28 cellular contexts compared by ENCODE assay signal in the genomic region with DNA sequence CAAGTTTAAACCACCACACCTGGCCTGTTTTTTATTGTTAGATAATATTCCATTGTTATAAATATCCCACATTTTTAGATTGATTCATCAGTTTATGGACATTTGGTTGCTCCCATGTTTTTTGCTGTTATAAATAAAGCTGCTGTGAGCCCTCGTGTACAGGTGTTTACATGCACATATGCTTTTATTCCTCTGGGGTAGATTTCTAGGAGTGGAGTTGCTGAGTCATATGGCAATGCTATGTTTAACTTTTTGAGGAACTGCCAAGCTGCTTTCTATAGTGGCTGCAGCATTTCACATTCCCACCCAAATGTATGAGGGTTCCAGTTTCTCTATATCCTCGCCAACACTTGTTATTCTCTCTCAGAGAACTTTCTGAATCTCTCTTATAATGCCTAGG.
A peak's percentile ranks its signal among the peaks of the same experiment; 100 is the strongest.
DNase-seq lines count a peak whose midpoint lies in the region; ATAC-seq and TF ChIP-seq lines count a peak whose summit lies in the region.
"Had no signal": no experiment of that assay in that cellular context is flagged by ENCODE, and none has a peak within 500 bp of the region (broad histone marks: within the 10 kb centered on the region; RNA-seq: fewer than 3 reads in every experiment).

No MANE protein-coding gene starts in this region.

- TF ChIP-seq CTCF in epithelial cell of esophagus (IDR thresholded peaks at IDR 0.05; ENCODE audit: insufficient read depth, low read depth, low read length, missing control alignments) = no peak

- in situ Hi-C loops in KBM-7 (cut with MboI; ENCODE audit: low pct_unique_long_range_greater_than_20kb, low sequenced_read_pairs) = no loop called here

- peak; percentile 34 for DNase-seq in ELR (ENCODE audit: low read depth)
- peak; percentile 65 for DNase-seq in KBM-7
- peak; percentile 5 for DNase-seq in RPMI8226
- DNase-seq in epithelial cell of esophagus (ENCODE audit: low read depth) = peak; percentile 18
- DNase-seq in dermis blood vessel endothelial cell = no peak
- no peak for DNase-seq in AML-193 (lab: John Stamatoyannopoulos, UW)
- DNase-seq in OCI-M2 (lab: John Stamatoyannopoulos, UW; ENCODE audit: unreplicated experiment) = no peak
- DNase-seq: activated CD4-positive, alpha-beta T cell treated with anti-CD3 and anti-CD28 coated beads, Interleukin-2, amount 10 ng/mL, durations not matched to agents 24 days and 14 days; activated effector memory CD4-positive, alpha-beta T cell treated with anti-CD3 and anti-CD28 coated beads, Interleukin-2, amount 50 U/mL, for 16 hours; activated T-cell treated with anti-CD3 and anti-CD28 coated beads, Interleukin-2, amount 50 U/mL, for 1 hour; anterior cingulate cortex; Calu3; DMS79; kidney; left ventricle myocardium superior; NCI-H1092 treated with DMSO at 0.1 percent for 48 hours; NCI-H187; NCI-H510A treated with DMSO at 0.1 percent for 48 hours; pancreas; SHP77 treated with DMSO at 0.1 percent for 48 hours; stimulated activated CD4-positive, alpha-beta T cell treated with anti-CD3 and anti-CD28 coated beads, Interleukin-1b, Interleukin-23, amount 100 ng/mL, for 48 hours; stimulated activated naive CD8-positive, alpha-beta T cell treated with anti-CD3 and anti-CD28 coated beads, Interleukin-15, Interleukin-2, amounts not matched to agents 100 U/mL and 50 U/mL, for 24 hours; T-helper 9 cell; testis had no signal

- H3K4me3 ChIP-seq in epithelial cell of esophagus (ENCODE audit: low read length) = no peak overlapping the region
- H3K4me3 ChIP-seq: breast epithelium, pancreas, testis had no signal

- no peak for ATAC-seq in GM19351 (IDR thresholded peaks at IDR 0.05; ENCODE audit: unreplicated experiment)
- ATAC-seq: left ventricle myocardium superior; Panc1; pancreas; stimulated activated naive CD8-positive, alpha-beta T cell treated with anti-CD3 and anti-CD28 coated beads, Interleukin-15, Interleukin-2, amounts not matched to agents 100 U/mL and 50 U/mL, for 24 hours; WTC11 had no signal

Comparison
In these comparisons a context has a peak if more than half of its experiments do, and no peak if none do; other contexts are left out.
1. DNase-seq: peak in ELR (single experiment), KBM-7 (single experiment), RPMI8226 (single experiment) and epithelial cell of esophagus (single experiment); none in dermis blood vessel endothelial cell (single experiment), AML-193 (0 of 2) and OCI-M2 (single experiment).